ENCODE assay signal across 21 cellular contexts in genomic region chr5:160187091-160187490, GRCh38. TPM values are rescaled to one million over a fixed set of nuclear protein-coding genes. Genes with fewer than 3 reads are reported as not detected.
A peak's percentile ranks its signal among the peaks of the same experiment; 100 is the strongest.
DNase-seq lines count a peak whose midpoint lies in the region; ATAC-seq and TF ChIP-seq lines count a peak whose summit lies in the region.
"Had no signal": no experiment of that assay in that cellular context is flagged by ENCODE, and none has a peak within 500 bp of the region (broad histone marks: within the 10 kb centered on the region; RNA-seq: fewer than 3 reads in every experiment).

No MANE protein-coding gene starts in this region.

- peaks cover 2% of the 10 kb centered on the region for H3K4me1 Mint-ChIP-seq in activated CD4-positive, alpha-beta T cell treated with anti-CD3 and anti-CD28 coated beads, Interleukin-2, amount 10 ng/mL, durations not matched to agents 24 days and 14 days
- H3K4me1 Mint-ChIP-seq in T-helper 17 cell (peaks cover 7% of the 10 kb centered on the region), type B pancreatic cell (ENCODE audit: unreplicated experiment) (peaks cover 20% of the 10 kb centered on the region)

- H3K27me3 Mint-ChIP-seq in activated CD4-positive, alpha-beta T cell treated with anti-CD3 and anti-CD28 coated beads, Interleukin-2, amount 10 ng/mL, durations not matched to agents 24 days and 14 days: peaks cover 10% of the 10 kb centered on the region
- H3K27me3 Mint-ChIP-seq in T-helper 17 cell: peaks cover 33% of the 10 kb centered on the region
- H3K27me3 Mint-ChIP-seq in type B pancreatic cell: peaks cover 3% of the 10 kb centered on the region

- H3K4me3 Mint-ChIP-seq in activated CD4-positive, alpha-beta T cell treated with anti-CD3 and anti-CD28 coated beads, Interleukin-2, amount 10 ng/mL, durations not matched to agents 24 days and 14 days: peak overlapping the region; percentile 12
- H3K4me3 Mint-ChIP-seq in T-helper 17 cell: peak overlapping the region; percentile 15
- peak overlapping the region; percentile 61 for H3K4me3 Mint-ChIP-seq in type B pancreatic cell

- intact Hi-C loops in activated CD4-positive, alpha-beta T cell treated with anti-CD3 and anti-CD28 coated beads, Interleukin-2, amount 10 ng/mL, durations not matched to agents 24 days and 14 days (cut with micrococcal nuclease): no loop called here

- ATAC-seq in T-helper 17 cell: no peak
- ATAC-seq: heart left ventricle, left ventricle myocardium superior had no signal

- no peak for TF ChIP-seq CTCF in type B pancreatic cell (conservative IDR thresholded peaks at IDR 0.05)

- no peak overlapping the region for H3K27ac Mint-ChIP-seq in activated CD4-positive, alpha-beta T cell treated with anti-CD3 and anti-CD28 coated beads, Interleukin-2, amount 10 ng/mL, durations not matched to agents 24 days and 14 days
- H3K27ac Mint-ChIP-seq in T-helper 17 cell (no peak overlapping the region), type B pancreatic cell (peak overlapping the region; percentile 69)

- DNase-seq in activated CD4-positive, alpha-beta T cell treated with anti-CD3 and anti-CD28 coated beads, Interleukin-2, amount 10 ng/mL, durations not matched to agents 24 days and 14 days: no peak
- DNase-seq in activated CD4-positive, alpha-beta T cell treated with anti-CD3 and anti-CD28 coated beads, Interleukin-2, amount 50 U/mL, for 48 hours: no peak
- no peak for DNase-seq in T-helper 17 cell
- DNase-seq in left kidney (ENCODE audit: low read depth, low spot score): peak; percentile 44
- no peak for DNase-seq in type B pancreatic cell (ENCODE audit: extremely low spot score, unreplicated experiment)
- no peak for DNase-seq in H4 (ENCODE audit: low spot score)
- no peak for DNase-seq in DMS114 treated with DMSO at 0.1 percent for 48 hours (lab: John Stamatoyannopoulos, UW; ENCODE audit: unreplicated experiment)
- no peak for DNase-seq in stimulated activated CD4-positive, alpha-beta T cell treated with anti-CD3 and anti-CD28 coated beads, Interleukin-4, amount 100 ng/mL, for 4 hours
- DNase-seq: activated CD4-positive, alpha-beta T cell treated with anti-CD3 and anti-CD28 coated beads, Interleukin-2, amount 50 U/mL, for 4 hours; activated gamma-delta T cell treated with Interleukin-2 at 50 U/mL for 16 hours; adrenal gland; heart left ventricle; left ventricle myocardium superior; NCI-H1436; NCI-H510A; stomach; T-helper 9 cell; transverse colon had no signal

- peaks cover 7% of the 10 kb centered on the region for H3K9me3 Mint-ChIP-seq in activated CD4-positive, alpha-beta T cell treated with anti-CD3 and anti-CD28 coated beads, Interleukin-2, amount 10 ng/mL, durations not matched to agents 24 days and 14 days
- peaks cover 5% of the 10 kb centered on the region for H3K9me3 Mint-ChIP-seq in type B pancreatic cell

- H3K9me3 ChIP-seq in T-helper 17 cell (ENCODE audit: control insufficient read depth, low read length, poor library complexity, severe bottlenecking): no peaks in the 10 kb centered on the region
- H3K9me3 ChIP-seq: adrenal gland, HAP-1, heart left ventricle, right atrium auricular region, stomach, transverse colon had no signal

- no peaks in the 10 kb centered on the region for H3K36me3 Mint-ChIP-seq in activated CD4-positive, alpha-beta T cell treated with anti-CD3 and anti-CD28 coated beads, Interleukin-2, amount 10 ng/mL, durations not matched to agents 24 days and 14 days (ENCODE audit: low read depth)
- H3K36me3 Mint-ChIP-seq in T-helper 17 cell (ENCODE audit: low read depth): peaks cover 4% of the 10 kb centered on the region
- no peaks in the 10 kb centered on the region for H3K36me3 Mint-ChIP-seq in type B pancreatic cell

RNA-seq across cellular contexts. Expression of gene FABP6, which starts 42.2 kb away (rescaled TPM):
- not detected in 2 replicates for total RNA-seq in activated CD4-positive, alpha-beta T cell treated with anti-CD3 and anti-CD28 coated beads, Interleukin-2, amount 10 ng/mL, durations not matched to agents 24 days and 14 days
- not detected for total RNA-seq in T-helper 17 cell
- total RNA-seq in type B pancreatic cell (ENCODE audit: low replicate concordance): 0.85 and 6.3 TPM in 2 replicates
- 2.4 TPM in 1 of 2 replicates, not detected in the other for total RNA-seq in H4 (2014; rRNA removed; shearing (Covaris generic))
- total RNA-seq: omental fat pad, right atrium auricular region, transverse colon had no signal
